In genomic region chr19:30017172-30017571, GRCh38 we compare ENCODE assay signal across 18 cellular contexts.
DNase-seq lines count a peak whose midpoint lies in the region; ATAC-seq and TF ChIP-seq lines count a peak whose summit lies in the region.
"Had no signal": no experiment of that assay in that cellular context is flagged by ENCODE, and none has a peak within 500 bp of the region (broad histone marks: within the 10 kb centered on the region; RNA-seq: fewer than 3 reads in every experiment).

No MANE protein-coding gene starts in this region.

- no peak overlapping the region for H3K27ac Mint-ChIP-seq in activated naive CD8-positive, alpha-beta T cell treated with anti-CD3 and anti-CD28 coated beads, Interleukin-2, amount 50 U/mL, for 24 hours
- H3K27ac Mint-ChIP-seq: WTC11 had no signal

- no peak overlapping the region for H3K4me3 Mint-ChIP-seq in activated naive CD8-positive, alpha-beta T cell treated with anti-CD3 and anti-CD28 coated beads, Interleukin-2, amount 50 U/mL, for 24 hours
- H3K4me3 Mint-ChIP-seq: WTC11 had no signal

- no peaks in the 10 kb centered on the region for H3K27me3 Mint-ChIP-seq in activated naive CD8-positive, alpha-beta T cell treated with anti-CD3 and anti-CD28 coated beads, Interleukin-2, amount 50 U/mL, for 24 hours

- H3K36me3 Mint-ChIP-seq in activated naive CD8-positive, alpha-beta T cell treated with anti-CD3 and anti-CD28 coated beads, Interleukin-2, amount 50 U/mL, for 24 hours (ENCODE audit: low read depth), result peaks cover 51% of the 10 kb centered on the region

- ATAC-seq in GM19452 (IDR thresholded peaks at IDR 0.05; ENCODE audit: unreplicated experiment) (peak; percentile 70), HG02938 (IDR thresholded peaks at IDR 0.05; ENCODE audit: unreplicated experiment) (peak; percentile 68)
- ATAC-seq in activated naive CD8-positive, alpha-beta T cell treated with anti-CD3 and anti-CD28 coated beads, Interleukin-2, amount 50 U/mL, for 24 hours, result no peak
- ATAC-seq: WTC11 had no signal

- H3K4me3 ChIP-seq in GM12865 (ENCODE audit: low read depth, low read length), result no peak overlapping the region
- H3K4me3 ChIP-seq: upper lobe of left lung had no signal

- no peak for TF ChIP-seq CTCF in GM12865 (IDR thresholded peaks at IDR 0.05; ENCODE audit: insufficient read depth, low read depth, low read length, missing control alignments)

- no peaks in the 10 kb centered on the region for H3K9me3 Mint-ChIP-seq in activated naive CD8-positive, alpha-beta T cell treated with anti-CD3 and anti-CD28 coated beads, Interleukin-2, amount 50 U/mL, for 24 hours
- H3K9me3 Mint-ChIP-seq: WTC11 had no signal

- peaks cover 4% of the 10 kb centered on the region for H3K4me1 Mint-ChIP-seq in activated naive CD8-positive, alpha-beta T cell treated with anti-CD3 and anti-CD28 coated beads, Interleukin-2, amount 50 U/mL, for 24 hours

- DNase-seq in GM12865 (ENCODE audit: low read depth), result peak; percentile 55
- DNase-seq in MV-4-11 (lab: John Stamatoyannopoulos, UW), result peak; percentile 62
- no peak for DNase-seq in stimulated activated naive CD4-positive, alpha-beta T cell treated with Interleukin-2 at 50 U/mL for 16 hours (lab: John Stamatoyannopoulos, UW)
- DNase-seq in NCI-H2171 (lab: John Stamatoyannopoulos, UW), result no peak
- no peak for DNase-seq in NCI-H187 treated with DMSO at 0.1 percent for 48 hours (lab: John Stamatoyannopoulos, UW)
- no peak for DNase-seq in activated naive CD8-positive, alpha-beta T cell treated with anti-CD3 and anti-CD28 coated beads, Interleukin-2, amount 50 U/mL, for 24 hours
- DNase-seq: activated gamma-delta T cell; Calu3; GDM1; kidney glomerular epithelial cell; NCI-H1092; NCI-H2171 treated with DMSO at 0.1 percent for 48 hours; NCI-H82; stimulated activated CD4-positive, alpha-beta T cell treated with anti-CD3 and anti-CD28 coated beads, Interleukin-4, amount 100 ng/mL, for 24 hours; upper lobe of left lung had no signal

Comparison
In these comparisons a context has a peak if more than half of its experiments do, and no peak if none do; other contexts are left out.
1. DNase-seq: peak in GM12865 (single experiment) and MV-4-11 (single experiment); none in stimulated activated naive CD4-positive, alpha-beta T cell treated with Interleukin-2 at 50 U/mL for 16 hours (single experiment), NCI-H2171 (single experiment), NCI-H187 treated with DMSO at 0.1 percent for 48 hours (single experiment) and activated naive CD8-positive, alpha-beta T cell treated with anti-CD3 and anti-CD28 coated beads, Interleukin-2, amount 50 U/mL, for 24 hours (single experiment).